In the genomic region with DNA sequence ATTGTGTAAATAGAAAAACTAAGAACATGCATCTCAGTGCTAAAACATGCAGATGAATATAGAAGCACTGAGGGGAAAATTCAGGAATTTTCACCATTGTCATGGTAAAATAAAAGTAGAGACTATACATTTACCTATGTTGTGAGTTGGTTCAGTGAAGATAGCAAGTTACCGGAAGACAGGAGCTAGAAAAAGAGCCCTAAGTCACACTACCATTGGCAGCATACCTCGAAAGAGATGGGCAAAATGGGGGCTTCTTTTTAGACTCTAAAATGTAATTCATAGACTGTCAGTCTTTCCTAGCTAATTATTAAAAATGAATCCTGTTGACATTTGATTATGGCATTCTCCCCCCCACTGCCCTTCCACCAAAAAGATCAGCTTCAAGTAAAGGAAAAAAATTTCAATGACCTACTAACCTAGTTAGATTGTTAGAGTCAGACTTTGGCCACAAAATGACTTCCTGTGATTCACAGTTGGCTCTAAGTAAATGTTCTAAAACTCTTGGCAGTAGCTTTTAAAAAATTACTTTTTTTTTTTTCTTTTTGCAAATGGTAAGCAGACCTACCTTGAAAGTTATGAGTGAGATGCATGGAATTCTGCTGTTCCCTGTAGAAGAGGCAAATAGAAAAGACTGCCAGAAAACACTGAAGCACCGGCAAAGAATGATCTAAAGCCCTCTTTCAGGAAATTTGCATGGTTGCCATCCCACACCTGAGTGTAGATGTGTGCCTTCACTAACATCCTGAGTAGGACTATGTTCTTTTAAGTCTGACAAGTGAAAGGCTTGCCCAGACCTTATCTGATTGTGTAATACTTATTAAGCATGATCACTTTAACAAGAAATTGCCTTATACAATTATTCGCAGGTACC, we compare ENCODE assay signal across 10 cellular contexts. TPM values are rescaled to one million over a fixed set of nuclear protein-coding genes. Genes with fewer than 3 reads are reported as not detected.
DNase-seq lines count a peak whose midpoint lies in the region; ATAC-seq and TF ChIP-seq lines count a peak whose summit lies in the region.
"Had no signal": no experiment of that assay in that cellular context is flagged by ENCODE, and none has a peak within 500 bp of the region (broad histone marks: within the 10 kb centered on the region; RNA-seq: fewer than 3 reads in every experiment).

No MANE protein-coding gene starts in this region.

- H3K9me3 ChIP-seq in hepatocyte (ENCODE audit: low read depth), result no peaks in the 10 kb centered on the region
- H3K9me3 ChIP-seq: esophagus squamous epithelium had no signal

- no peaks in the 10 kb centered on the region for H3K27me3 ChIP-seq in hepatocyte
- H3K27me3 ChIP-seq: esophagus squamous epithelium had no signal

- H3K36me3 ChIP-seq in hepatocyte (replicated peaks; ENCODE audit: insufficient read depth, low read depth), result no peaks in the 10 kb centered on the region
- H3K36me3 ChIP-seq: esophagus squamous epithelium had no signal

- H3K27ac ChIP-seq in hepatocyte, result no peak overlapping the region
- H3K27ac ChIP-seq: esophagus squamous epithelium had no signal

- no peak overlapping the region for H3K4me2 ChIP-seq in hepatocyte

- WGBS in hepatocyte (ENCODE audit: low lambda C conversion rate, missing lambda C conversion rate), result 91% methylated on average over 4 of the region's 4 CpGs

- peaks cover 6% of the 10 kb centered on the region for H3K4me1 ChIP-seq in hepatocyte (ENCODE audit: insufficient read depth)

- ATAC-seq in left ventricle myocardium superior (peak; percentile 25), Right ventricle myocardium inferior (no peak), GM18870 (IDR thresholded peaks at IDR 0.05; ENCODE audit: unreplicated experiment) (no peak)

- no peak for DNase-seq in left ventricle myocardium superior
- DNase-seq in Right ventricle myocardium inferior (ENCODE audit: missing footprints), result no peak
- peak; percentile 73 for DNase-seq in astrocyte of the hippocampus (ENCODE audit: low read depth, low spot score)
- DNase-seq in hepatocyte (ENCODE audit: low spot score), result no peak
- DNase-seq in NCI-H2081 (lab: John Stamatoyannopoulos, UW), result no peak
- no peak for DNase-seq in GDM1 (lab: John Stamatoyannopoulos, UW)
- DNase-seq in mesenteric fat pad (ENCODE audit: low spot score), result no peak
- DNase-seq: activated CD4-positive, alpha-beta T cell treated with anti-CD3 and anti-CD28 coated beads for 1 hour; esophagus squamous epithelium had no signal

- H3K4me3 ChIP-seq in hepatocyte, result no peak overlapping the region
- H3K4me3 ChIP-seq: esophagus squamous epithelium had no signal

- intact Hi-C loops in left ventricle myocardium superior (cut with micrococcal nuclease) (no loop called here), Right ventricle myocardium inferior (cut with DNase I) (no loop called here)

- H2AFZ ChIP-seq in hepatocyte, result peak overlapping the region; percentile 1

- no peaks in the 10 kb centered on the region for H3K9me2 ChIP-seq in hepatocyte (replicated peaks; ENCODE audit: insufficient read depth)

- no peaks in the 10 kb centered on the region for H4K20me1 ChIP-seq in hepatocyte (ENCODE audit: insufficient read depth, poor library complexity, severe bottlenecking)

- no peaks in the 10 kb centered on the region for H3K79me2 ChIP-seq in hepatocyte

- no peak for TF ChIP-seq CTCF in hepatocyte (IDR thresholded peaks at IDR 0.05; ENCODE audit: poor library complexity)

RNA-seq across cellular contexts. Expression of a gene that starts 26.4 kb away (rescaled TPM):
- total RNA-seq in left ventricle myocardium superior, result 0.59 TPM
- total RNA-seq in Right ventricle myocardium inferior, result 0.54 TPM
- 13.8 TPM in 2 replicates for total RNA-seq in hepatocyte
- polyA plus RNA-seq in hepatocyte, result 7.6 and 11.3 TPM in 2 replicates
- total RNA-seq in mesenteric fat pad, result 2.4 TPM
